1 cellular context compared by ENCODE assay signal in the genomic region with DNA sequence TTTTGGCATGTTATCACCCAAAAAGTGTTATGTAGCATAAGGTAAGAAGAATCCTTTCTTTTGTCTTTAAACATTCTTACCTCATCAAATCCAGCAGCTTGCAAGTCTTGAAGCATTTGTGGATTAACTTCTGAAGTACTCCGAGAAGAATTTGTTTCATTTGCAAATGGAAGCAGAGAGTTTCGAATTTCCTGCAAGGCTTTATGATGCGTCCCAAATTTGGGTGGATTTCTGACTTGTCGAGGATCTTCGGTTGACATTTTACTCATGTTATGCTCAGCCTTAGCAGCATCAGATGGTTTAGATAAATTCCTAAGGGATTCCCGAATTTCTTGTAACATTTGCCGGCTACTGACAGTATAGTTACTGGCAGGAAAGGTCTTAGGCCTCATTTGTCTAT.
TF ChIP-seq lines count a peak whose summit lies in the region.

No MANE protein-coding gene starts in this region.

TF ChIP-seq in IMR-90, 13 proteins besides CTCF, POLR2A, EP300 and RAD21:
- TF ChIP-seq MXI1 (IDR thresholded peaks at IDR 0.05; ENCODE audit: borderline replicate concordance, low read depth, low read length): no peak
- TF ChIP-seq, protein P1, sequence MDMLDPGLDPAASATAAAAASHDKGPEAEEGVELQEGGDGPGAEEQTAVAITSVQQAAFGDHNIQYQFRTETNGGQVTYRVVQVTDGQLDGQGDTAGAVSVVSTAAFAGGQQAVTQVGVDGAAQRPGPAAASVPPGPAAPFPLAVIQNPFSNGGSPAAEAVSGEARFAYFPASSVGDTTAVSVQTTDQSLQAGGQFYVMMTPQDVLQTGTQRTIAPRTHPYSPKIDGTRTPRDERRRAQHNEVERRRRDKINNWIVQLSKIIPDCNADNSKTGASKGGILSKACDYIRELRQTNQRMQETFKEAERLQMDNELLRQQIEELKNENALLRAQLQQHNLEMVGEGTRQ (IDR thresholded peaks at IDR 0.05; ENCODE audit: low read depth, low read length): no peak
- no peak for TF ChIP-seq SMC3 (IDR thresholded peaks at IDR 0.05; ENCODE audit: low read depth, low read length)
- no peak for TF ChIP-seq MAZ (IDR thresholded peaks at IDR 0.05; ENCODE audit: borderline replicate concordance, low read depth, low read length)
- no peak for TF ChIP-seq FOS (IDR thresholded peaks at IDR 0.05; ENCODE audit: low read depth, low read length)
- no peak for TF ChIP-seq CHD1 (IDR thresholded peaks at IDR 0.05; ENCODE audit: low read depth, low read length)
- TF ChIP-seq, protein P2, sequence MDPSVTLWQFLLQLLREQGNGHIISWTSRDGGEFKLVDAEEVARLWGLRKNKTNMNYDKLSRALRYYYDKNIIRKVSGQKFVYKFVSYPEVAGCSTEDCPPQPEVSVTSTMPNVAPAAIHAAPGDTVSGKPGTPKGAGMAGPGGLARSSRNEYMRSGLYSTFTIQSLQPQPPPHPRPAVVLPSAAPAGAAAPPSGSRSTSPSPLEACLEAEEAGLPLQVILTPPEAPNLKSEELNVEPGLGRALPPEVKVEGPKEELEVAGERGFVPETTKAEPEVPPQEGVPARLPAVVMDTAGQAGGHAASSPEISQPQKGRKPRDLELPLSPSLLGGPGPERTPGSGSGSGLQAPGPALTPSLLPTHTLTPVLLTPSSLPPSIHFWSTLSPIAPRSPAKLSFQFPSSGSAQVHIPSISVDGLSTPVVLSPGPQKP (IDR thresholded peaks at IDR 0.05; ENCODE audit: borderline replicate concordance, low read depth, low read length): no peak
- TF ChIP-seq CEBPB (IDR thresholded peaks at IDR 0.05; ENCODE audit: low read depth, low read length): no peak
- no peak for TF ChIP-seq RFX5 (IDR thresholded peaks at IDR 0.05; ENCODE audit: low read depth, low read length)
- TF ChIP-seq NFE2L2 (IDR thresholded peaks at IDR 0.05; ENCODE audit: low read depth, low read length): no peak
- no peak for TF ChIP-seq MAFK (IDR thresholded peaks at IDR 0.05; ENCODE audit: low read depth, low read length)
- TF ChIP-seq BHLHE40 (IDR thresholded peaks at IDR 0.05; ENCODE audit: low read depth, low read length): no peak
- TF ChIP-seq RCOR1 (IDR thresholded peaks at IDR 0.05; ENCODE audit: insufficient replicate concordance, low read length): no peak
